In genomic region chr22:40213478-40213877, GRCh38 we compare ENCODE assay signal across 10 cellular contexts. TPM values are rescaled to one million over a fixed set of nuclear protein-coding genes. Genes with fewer than 3 reads are reported as not detected.
A peak's percentile ranks its signal among the peaks of the same experiment; 100 is the strongest.
DNase-seq lines count a peak whose midpoint lies in the region; ATAC-seq and TF ChIP-seq lines count a peak whose summit lies in the region.
"Had no signal": no experiment of that assay in that cellular context is flagged by ENCODE, and none has a peak within 500 bp of the region (broad histone marks: within the 10 kb centered on the region; RNA-seq: fewer than 3 reads in every experiment).

No MANE protein-coding gene starts in this region.

- TF ChIP-seq CTCF in WTC11 (IDR thresholded peaks at IDR 0.05) (no peak), MM.1S (IDR thresholded peaks at IDR 0.05; ENCODE audit: low read length) (no peak)

- H3K27ac ChIP-seq in BLaER1 (peak overlapping the region; percentile 72; the same call in 1 of the 2 replicates), MM.1S (ENCODE audit: low read length) (no peak overlapping the region)
- H3K27ac ChIP-seq in CD8-positive, alpha-beta memory T cell (ENCODE audit: low read depth, low read length), result no peak overlapping the region
- H3K27ac ChIP-seq: right atrium auricular region had no signal

- no peaks in the 10 kb centered on the region for H3K9me2 ChIP-seq in MM.1S (replicated peaks; ENCODE audit: insufficient read depth, low read length)

- H3K9me3 ChIP-seq in BLaER1, result no peaks in the 10 kb centered on the region
- no peaks in the 10 kb centered on the region for H3K9me3 ChIP-seq in CD8-positive, alpha-beta memory T cell (ENCODE audit: low read length)
- H3K9me3 ChIP-seq in MM.1S (replicated peaks; ENCODE audit: insufficient read depth, low read length), result no peaks in the 10 kb centered on the region
- H3K9me3 ChIP-seq: right atrium auricular region had no signal

- H3K9me3 Mint-ChIP-seq in CD8-positive, alpha-beta memory T cell, result no peaks in the 10 kb centered on the region
- no peaks in the 10 kb centered on the region for H3K9me3 Mint-ChIP-seq in WTC11

- H3K4me1 ChIP-seq in BLaER1 (peaks cover 81% of the 10 kb centered on the region), MM.1S (ENCODE audit: low read length) (peaks cover 50% of the 10 kb centered on the region)
- H3K4me1 ChIP-seq in CD8-positive, alpha-beta memory T cell (ENCODE audit: insufficient read depth, low read length), result peaks cover 87% of the 10 kb centered on the region

- H3K4me3 Mint-ChIP-seq in CD8-positive, alpha-beta memory T cell, result peak overlapping the region in 3 of 7 donors; percentile 5 to 52 (median 5)
- H3K4me3 Mint-ChIP-seq in WTC11, result no peak overlapping the region

- POLR2A ChIA-PET in CD8-positive, alpha-beta memory T cell (lab: Charles Lee), result no interaction called here
- POLR2A ChIA-PET in WTC11 (lab: Charles Lee), result interaction anchor here (0.6 kb wide), 1 partner anchor 533 kb away, joined by 3 read pairs; no protein-coding TSS in a partner anchor

- H3K4me1 Mint-ChIP-seq in CD8-positive, alpha-beta memory T cell, result peaks cover 76 to 95% (median 92%) of the 10 kb centered on the region in 3 donors
- H3K4me1 Mint-ChIP-seq in WTC11, result peaks cover 77% of the 10 kb centered on the region

- H4K20me1 ChIP-seq in BLaER1 (peaks cover 83% of the 10 kb centered on the region), MM.1S (ENCODE audit: insufficient read depth, low read length) (no peaks in the 10 kb centered on the region)

- H3K27me3 Mint-ChIP-seq in CD8-positive, alpha-beta memory T cell, result no peaks in the 10 kb centered on the region
- no peaks in the 10 kb centered on the region for H3K27me3 Mint-ChIP-seq in WTC11 (ENCODE audit: low read depth)

- CTCF ChIA-PET in CD8-positive, alpha-beta memory T cell (lab: Charles Lee), result interaction anchor here (1.1 to 1.3 kb wide), 2 partner anchors 18 to 135 kb away, joined by 3 to 4 read pairs; no protein-coding TSS in a partner anchor
- CTCF ChIA-PET in WTC11 (lab: Charles Lee), result no interaction called here

- H2AFZ ChIP-seq in MM.1S (ENCODE audit: low read length), result no peak overlapping the region

- peak overlapping the region in 7 of 8 donors; percentile 24 to 95 (median 81) for H3K27ac Mint-ChIP-seq in CD8-positive, alpha-beta memory T cell
- H3K27ac Mint-ChIP-seq in WTC11, result peak overlapping the region; percentile 8; the same call in 1 of the 2 replicates

- peaks cover 89% of the 10 kb centered on the region for H3K79me2 ChIP-seq in MM.1S (ENCODE audit: low read length)

- H3K4me3 ChIP-seq in BLaER1, result no peak overlapping the region
- no peak overlapping the region for H3K4me3 ChIP-seq in CD8-positive, alpha-beta memory T cell (ENCODE audit: low read length)
- no peak overlapping the region for H3K4me3 ChIP-seq in MM.1S (ENCODE audit: low read length)
- H3K4me3 ChIP-seq: right atrium auricular region had no signal

- no peak for DNase-seq in CD8-positive, alpha-beta memory T cell
- DNase-seq in WTC11 (ENCODE audit: low spot score) (no peak), glomerular endothelial cell (ENCODE audit: extremely low read depth, low read depth, low spot score) (peak; percentile 22), HPDE6-E6E7 (ENCODE audit: extremely low spot score) (no peak), MM.1S (no peak), dedifferentiated amniotic fluid mesenchymal stem cell (ENCODE audit: extremely low spot score) (no peak), AG08395 (ENCODE audit: low spot score) (no peak)
- DNase-seq: activated CD4-positive, alpha-beta T cell treated with anti-CD3 and anti-CD28 coated beads, Interleukin-2, amount 50 U/mL, for 4 hours had no signal

- H3K4me2 ChIP-seq in BLaER1 (peak overlapping the region; percentile 79), MM.1S (ENCODE audit: low read depth, low read length) (no peak overlapping the region)

- H3K27me3 ChIP-seq in BLaER1, result no peaks in the 10 kb centered on the region
- H3K27me3 ChIP-seq in CD8-positive, alpha-beta memory T cell (ENCODE audit: insufficient read depth, low read length, poor library complexity, severe bottlenecking), result no peaks in the 10 kb centered on the region
- no peaks in the 10 kb centered on the region for H3K27me3 ChIP-seq in MM.1S (replicated peaks; ENCODE audit: insufficient read depth, low read length)
- H3K27me3 ChIP-seq: right atrium auricular region had no signal

- ATAC-seq in WTC11, result no peak

- H3K9ac ChIP-seq in BLaER1 (peak overlapping the region; percentile 34; the same call in 1 of the 2 replicates), MM.1S (ENCODE audit: low read length) (no peak overlapping the region)

- H3K36me3 Mint-ChIP-seq in CD8-positive, alpha-beta memory T cell, result peaks cover 0 to 24% (median 0%) of the 10 kb centered on the region in 3 donors
- no peaks in the 10 kb centered on the region for H3K36me3 Mint-ChIP-seq in WTC11

- H3K36me3 ChIP-seq in BLaER1 (peaks cover 26% of the 10 kb centered on the region), MM.1S (replicated peaks; ENCODE audit: insufficient read depth, low read length) (no peaks in the 10 kb centered on the region)
- no peaks in the 10 kb centered on the region for H3K36me3 ChIP-seq in CD8-positive, alpha-beta memory T cell (ENCODE audit: insufficient read depth, low read length)
- H3K36me3 ChIP-seq: right atrium auricular region had no signal

- peaks cover 32% of the 10 kb centered on the region for H3F3A ChIP-seq in MM.1S (ENCODE audit: insufficient read depth, low read length)

TF ChIP-seq in WTC11, 78 proteins besides CTCF, POLR2A, EP300 and RAD21 (continues in another document):
- TF ChIP-seq USF1 (CRISPR knock-in tag; IDR thresholded peaks at IDR 0.05), result no peak
- no peak for TF ChIP-seq MLX (CRISPR knock-in tag; IDR thresholded peaks at IDR 0.05)
- TF ChIP-seq PRRX2 (CRISPR knock-in tag; IDR thresholded peaks at IDR 0.05), result no peak
- TF ChIP-seq ZNF512 (CRISPR knock-in tag; IDR thresholded peaks at IDR 0.05; ENCODE audit: borderline replicate concordance), result no peak
- no peak for TF ChIP-seq ZBTB43 (CRISPR knock-in tag; IDR thresholded peaks at IDR 0.05)
- no peak for TF ChIP-seq ZNF396 (CRISPR knock-in tag; IDR thresholded peaks at IDR 0.05; ENCODE audit: borderline replicate concordance)
- TF ChIP-seq ZNF423 (CRISPR knock-in tag; IDR thresholded peaks at IDR 0.05), result no peak
- no peak for TF ChIP-seq NR1H2 (CRISPR knock-in tag; IDR thresholded peaks at IDR 0.05)

RNA-seq across cellular contexts. Expression of gene TNRC6B, which starts 35.8 kb away (rescaled TPM):
- total RNA-seq in CD8-positive, alpha-beta memory T cell, result 10 to 100 TPM; 32.8 to 37.8 TPM
- 109 TPM for polyA plus RNA-seq in CD8-positive, alpha-beta memory T cell
- 49.7 to 51.1 TPM (median 50.4 TPM) in 3 replicates for total RNA-seq in WTC11 (2021)
- 17.3 and 38.2 TPM in 2 replicates for total RNA-seq in glomerular endothelial cell
